In genomic region chr10:70908426-70909296, GRCh38 we compare ENCODE assay signal across 2 cellular contexts.
TF ChIP-seq lines count a peak whose summit lies in the region.

No MANE protein-coding gene starts in this region.

TF ChIP-seq in SK-N-SH, 30 proteins besides CTCF, POLR2A, EP300 and RAD21 (continued from another document):
- TF ChIP-seq USF2 (IDR thresholded peaks at IDR 0.05; ENCODE audit: borderline replicate concordance, low read depth, low read length) (no peak), RFX5 (IDR thresholded peaks at IDR 0.05; ENCODE audit: low read length) (no peak), JUND (IDR thresholded peaks at IDR 0.05) (no peak), TAF1 (IDR thresholded peaks at IDR 0.05; ENCODE audit: borderline replicate concordance, low read depth, low read length) (no peak), USF1 (IDR thresholded peaks at IDR 0.05; ENCODE audit: borderline replicate concordance, low read depth) (no peak), PBX3 (IDR thresholded peaks at IDR 0.05) (no peak), ZBTB33 (IDR thresholded peaks at IDR 0.05; ENCODE audit: borderline replicate concordance, low read depth) (no peak), REST (IDR thresholded peaks at IDR 0.05; ENCODE audit: low read depth, low read length) (no peak), TEAD4 (IDR thresholded peaks at IDR 0.05; ENCODE audit: borderline replicate concordance, insufficient read depth) (no peak), POLR2AphosphoS5 (IDR thresholded peaks at IDR 0.05; ENCODE audit: low read depth, low read length) (no peak), SMC3 (IDR thresholded peaks at IDR 0.05; ENCODE audit: low read depth, low read length) (no peak), FOXM1 (IDR thresholded peaks at IDR 0.05; ENCODE audit: low read depth) (no peak), CHD2 (IDR thresholded peaks at IDR 0.05; ENCODE audit: low read length, partially characterized antibody) (no peak), GABPA (IDR thresholded peaks at IDR 0.05; ENCODE audit: low read depth) (no peak), FOSL2 (IDR thresholded peaks at IDR 0.05; ENCODE audit: borderline replicate concordance, low read depth) (no peak)
TF ChIP-seq in SK-N-SH: peak in this region for 0.

TF ChIP-seq in SK-N-SH treated with all-trans-retinoic acid at 6 μM for 48 hours, 23 proteins besides CTCF, POLR2A, EP300 and RAD21 (continued from another document):
- TF ChIP-seq TSHZ2 (CRISPR knock-in tag; IDR thresholded peaks at IDR 0.05), result no peak
